ENCODE assay signal across 16 cellular contexts in the genomic region with DNA sequence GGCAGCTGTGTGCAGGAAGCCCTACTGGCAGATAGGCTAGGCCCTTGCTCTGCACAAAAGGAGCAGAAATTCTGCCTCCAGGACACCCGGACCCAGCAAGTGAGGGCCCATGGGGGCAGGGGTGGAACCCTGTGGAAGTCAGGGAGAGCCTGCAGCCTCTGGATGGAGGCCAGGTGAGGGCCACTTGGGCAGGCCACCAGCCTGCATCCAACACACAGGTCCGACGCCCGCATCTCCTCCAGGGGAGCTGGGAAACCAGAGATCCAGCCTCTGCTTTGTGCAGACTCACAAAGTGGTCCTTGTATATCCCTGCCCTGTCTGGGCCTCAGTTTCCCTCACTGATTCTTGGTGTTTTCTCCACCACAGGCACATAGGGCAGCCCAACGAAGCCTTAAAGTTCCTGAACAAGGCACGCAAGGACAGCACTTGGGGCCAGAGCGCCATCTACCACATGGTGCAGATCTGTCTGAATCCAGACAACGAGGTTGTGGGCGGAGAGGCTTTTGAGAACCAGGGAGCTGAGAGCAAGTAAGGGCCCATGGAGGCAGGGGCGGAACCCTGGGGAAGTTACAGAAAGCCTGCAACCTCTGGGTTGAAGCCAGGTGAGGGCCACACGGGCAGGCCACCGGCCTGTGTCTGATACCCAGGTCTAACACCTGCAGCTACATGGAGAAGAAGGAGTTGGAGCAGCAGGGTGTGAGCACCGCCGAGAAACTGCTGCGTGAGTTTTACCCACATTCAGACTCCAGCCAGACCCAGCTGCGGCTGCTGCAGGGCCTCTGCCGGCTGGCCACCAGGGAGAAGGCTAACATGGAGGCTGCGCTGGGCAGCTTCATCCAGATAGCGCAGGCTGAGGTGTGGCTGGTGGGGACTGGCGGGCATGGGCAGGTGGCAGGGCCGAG. TPM values are rescaled to one million over a fixed set of nuclear protein-coding genes. Genes with fewer than 3 reads are reported as not detected.
DNase-seq lines count a peak whose midpoint lies in the region; ATAC-seq, FAIRE-seq and TF ChIP-seq lines count a peak whose summit lies in the region.
"Had no signal": no experiment of that assay in that cellular context is flagged by ENCODE, and none has a peak within 500 bp of the region (broad histone marks: within the 10 kb centered on the region; RNA-seq: fewer than 3 reads in every experiment).

No MANE protein-coding gene starts in this region.

- no peak for TF ChIP-seq RAD21 in K562 (CRISPR knock-in tag; conservative IDR thresholded peaks at IDR 0.05 in 1 of 2, IDR thresholded peaks at IDR 0.05 in 1 of 2)

- H3K9ac ChIP-seq in K562 (ENCODE audit: insufficient read depth in 1 of 2, low read depth in 2 of 2, low read length in 2 of 2), result peak overlapping the region in 1 of 2 experiments; percentile 47; a peak in 2 of 4 replicates
- H3K9ac ChIP-seq in neuronal stem cell (ENCODE audit: low read depth, low read length, poor library complexity), result peak overlapping the region; percentile 32

- no peaks in the 10 kb centered on the region for H3K79me1 ChIP-seq in neuronal stem cell (ENCODE audit: low read depth, low read length)

- no peak overlapping the region for H3K4me3 Mint-ChIP-seq in activated CD8-positive, alpha-beta T cell treated with anti-CD3 and anti-CD28 coated beads, Interleukin-2, amount 10 ng/mL, durations not matched to agents 7 days and 5 days
- no peak overlapping the region for H3K4me3 Mint-ChIP-seq in activated CD8-positive, alpha-beta T cell treated with anti-CD3 and anti-CD28 coated beads for 36 hours

- ATAC-seq in activated CD8-positive, alpha-beta T cell treated with anti-CD3 and anti-CD28 coated beads, Interleukin-2, amount 10 ng/mL, durations not matched to agents 7 days and 5 days, result peak; percentile 2
- no peak for ATAC-seq in activated CD8-positive, alpha-beta T cell treated with anti-CD3 and anti-CD28 coated beads for 36 hours
- ATAC-seq in K562, result no peak

- H3K4me2 ChIP-seq in K562 (ENCODE audit: insufficient read depth, low read length) (no peak overlapping the region), neuronal stem cell (ENCODE audit: insufficient read depth, low read length, poor library complexity, severe bottlenecking) (no peak overlapping the region)

- H3K9me3 Mint-ChIP-seq in activated CD8-positive, alpha-beta T cell treated with anti-CD3 and anti-CD28 coated beads, Interleukin-2, amount 10 ng/mL, durations not matched to agents 7 days and 5 days (ENCODE audit: insufficient read depth), result no peaks in the 10 kb centered on the region
- no peaks in the 10 kb centered on the region for H3K9me3 Mint-ChIP-seq in activated CD8-positive, alpha-beta T cell treated with anti-CD3 and anti-CD28 coated beads for 36 hours

- no peak overlapping the region for H2BK5ac ChIP-seq in neuronal stem cell (ENCODE audit: low read length)

- no peak overlapping the region for H2BK12ac ChIP-seq in neuronal stem cell (ENCODE audit: low read length)

- no peak overlapping the region for H3K4ac ChIP-seq in neuronal stem cell (ENCODE audit: low read length)

- no peak overlapping the region for H2BK120ac ChIP-seq in neuronal stem cell (ENCODE audit: low read depth, low read length)

- H3K27ac ChIP-seq in K562 (ENCODE audit: extremely low read depth, low read depth, low read length), result no peak overlapping the region
- H3K27ac ChIP-seq in neuronal stem cell (replicated peaks; ENCODE audit: low read length), result no peak overlapping the region
- H3K27ac ChIP-seq: adrenal gland, spleen had no signal

- H3K36me3 Mint-ChIP-seq in activated CD8-positive, alpha-beta T cell treated with anti-CD3 and anti-CD28 coated beads, Interleukin-2, amount 10 ng/mL, durations not matched to agents 7 days and 5 days (ENCODE audit: low read depth), result peaks cover 10% of the 10 kb centered on the region
- H3K36me3 Mint-ChIP-seq in activated CD8-positive, alpha-beta T cell treated with anti-CD3 and anti-CD28 coated beads for 36 hours (ENCODE audit: low read depth), result peaks cover 19% of the 10 kb centered on the region

- no peak for TF ChIP-seq POLR2A in K562 (conservative IDR thresholded peaks at IDR 0.05)

- peak overlapping the region; percentile 53 for H3K18ac ChIP-seq in neuronal stem cell (ENCODE audit: low read length)

- no TSS peak for BruUV-seq in K562 (replicated peaks; lab: Mats Ljungman, UMichigan)

- no peak for DNase-seq in activated CD8-positive, alpha-beta T cell treated with anti-CD3 and anti-CD28 coated beads, Interleukin-2, amount 10 ng/mL, durations not matched to agents 7 days and 5 days
- DNase-seq in activated CD8-positive, alpha-beta T cell treated with anti-CD3 and anti-CD28 coated beads for 36 hours, result no peak
- DNase-seq in K562 (ENCODE audit: extremely low read depth in 1 of 4, low spot score in 3 of 4) (no peak), neuronal stem cell (ENCODE audit: low spot score) (no peak), HUDEP-2 (lab: John Stamatoyannopoulos, UW; ENCODE audit: unreplicated experiment in 76 of 76) (no peak)
- DNase-seq in activated CD4-positive, CD25-positive, alpha-beta regulatory T cell (lab: John Stamatoyannopoulos, UW), result no peak
- DNase-seq: activated effector memory CD4-positive, alpha-beta T cell treated with Interleukin-2 at 50 U/mL for 16 hours; NCI-H187 treated with DMSO at 0.1 percent for 48 hours; NCI-H345; spleen; stimulated activated CD4-positive, alpha-beta T cell treated with anti-CD3 and anti-CD28 coated beads, Interleukin-4, amount 100 ng/mL, for 4 hours; uterus had no signal

- no peak for TF ChIP-seq CTCF in activated CD8-positive, alpha-beta T cell treated with anti-CD3 and anti-CD28 coated beads for 36 hours (IDR thresholded peaks at IDR 0.05)
- peak in 1 of 3 experiments; percentile 6; a peak in 2 of 6 replicates for TF ChIP-seq CTCF in K562 (IDR thresholded peaks at IDR 0.05 in 2 of 3, conservative IDR thresholded peaks at IDR 0.05 in 1 of 3; ENCODE audit: insufficient read depth in 2 of 3, low read depth in 1 of 3, low read length in 3 of 3)

- no peak overlapping the region for H4K8ac ChIP-seq in neuronal stem cell (ENCODE audit: low read depth, low read length)

- H2AFZ ChIP-seq in K562 (ENCODE audit: low read depth, low read length), result no peak overlapping the region
- no peak overlapping the region for H2AFZ ChIP-seq in neuronal stem cell (ENCODE audit: low read length)

- H3K4me1 ChIP-seq in K562 (replicated peaks in 1 of 2; ENCODE audit: control insufficient read depth in 2 of 2, insufficient read depth in 2 of 2, low read length in 2 of 2), result peaks cover 8 to 22% of the 10 kb centered on the region in 2 experiments; a peak in 4 of 5 replicates
- peaks cover 0 to 1% of the 10 kb centered on the region in 2 donors for H3K4me1 ChIP-seq in neuronal stem cell (ENCODE audit: control insufficient read depth in 2 of 2, insufficient read depth in 1 of 2, low read depth in 1 of 2, low read length in 2 of 2)

- peak overlapping the region; percentile 77 for H3K23ac ChIP-seq in neuronal stem cell (ENCODE audit: low read depth, low read length, poor library complexity)

- no peak overlapping the region for H4K91ac ChIP-seq in neuronal stem cell (ENCODE audit: low read depth, low read length, poor library complexity)

- peaks cover 12% of the 10 kb centered on the region for H4K20me1 ChIP-seq in K562 (replicated peaks; ENCODE audit: control insufficient read depth, insufficient read depth, low read length)

- H3K4me3 ChIP-seq in K562 (no peak overlapping the region), neuronal stem cell (ENCODE audit: low read length in 2 of 2) (no peak overlapping the region)
- H3K4me3 ChIP-seq: adrenal gland, spleen, uterus had no signal

- H2AK5ac ChIP-seq in neuronal stem cell (ENCODE audit: low read depth, low read length), result peak overlapping the region; percentile 34

- H3K14ac ChIP-seq in neuronal stem cell (ENCODE audit: low read length), result no peak overlapping the region

- H3K27me3 ChIP-seq in K562 (ENCODE audit: control insufficient read depth in 2 of 2, insufficient read depth in 2 of 2, low read length in 2 of 2) (peaks cover 0 to 9% of the 10 kb centered on the region in 2 experiments; a peak in 1 of 5 replicates), neuronal stem cell (ENCODE audit: control insufficient read depth in 3 of 3, insufficient read depth in 3 of 3, low read depth in 1 of 3, low read length in 3 of 3) (no peaks in the 10 kb centered on the region)
- H3K27me3 ChIP-seq: adrenal gland, spleen, uterus had no signal

- WGBS in K562 (ENCODE audit: insufficient coverage, low coverage, missing lambda C conversion rate), result 67% methylated on average over 21 of the region's 21 CpGs
- no CpG with 5 or more reads among the region's 21 CpGs for WGBS in neuronal stem cell (ENCODE audit: extremely low coverage in 2 of 2, insufficient read length in 2 of 2, insufficient replicate concordance in 1 of 2), 2 donors

- no peaks in the 10 kb centered on the region for H3K79me2 ChIP-seq in K562 (ENCODE audit: control insufficient read depth, insufficient read depth, low read length)

- H3K36me3 ChIP-seq in K562 (ENCODE audit: control insufficient read depth, insufficient read depth, low read length) (peaks cover 19% of the 10 kb centered on the region; the same call in 2 of the 3 replicates), neuronal stem cell (replicated peaks in 1 of 2; ENCODE audit: control insufficient read depth in 2 of 2, insufficient read depth in 2 of 2, low read length in 2 of 2) (peaks cover 0 to 10% of the 10 kb centered on the region in 2 donors)
- H3K36me3 ChIP-seq: adrenal gland, uterus had no signal

- no peak for TF ChIP-seq EP300 in K562 (IDR thresholded peaks at IDR 0.05; ENCODE audit: low read length)

- H2BK15ac ChIP-seq in neuronal stem cell (ENCODE audit: low read length), result no peak overlapping the region

- POLR2A ChIA-PET in activated CD8-positive, alpha-beta T cell treated with anti-CD3 and anti-CD28 coated beads, Interleukin-2, amount 10 ng/mL, durations not matched to agents 7 days and 5 days (lab: Charles Lee), result interaction anchor here (0.6 kb wide), 1 partner anchor 48 kb away, joined by 3 read pairs; no protein-coding TSS in a partner anchor
- POLR2A ChIA-PET in activated CD8-positive, alpha-beta T cell treated with anti-CD3 and anti-CD28 coated beads for 36 hours (lab: Charles Lee), result interaction anchor here (0.9 to 1.2 kb wide), 5 partner anchors 9 to 131 kb away, joined by 3 to 4 read pairs (median 3); no protein-coding TSS in a partner anchor
- POLR2A ChIA-PET in K562 (lab: Yijun Ruan, JAX), result interaction anchor here (0.6 to 2.5 kb wide), 9 partner anchors 9 to 121 kb away, joined by 3 to 17 read pairs (median 4); no protein-coding TSS in a partner anchor

- in situ Hi-C loops in K562 (cut with MboI), result no loop called here

- H3K9me1 ChIP-seq in K562 (ENCODE audit: control insufficient read depth, insufficient read depth, low read length), result no peaks in the 10 kb centered on the region

- intact Hi-C loops in activated CD8-positive, alpha-beta T cell treated with anti-CD3 and anti-CD28 coated beads for 36 hours (cut with micrococcal nuclease), result no loop called here
- intact Hi-C loops in K562 (cut with micrococcal nuclease), result no loop called here

- H3K4me1 Mint-ChIP-seq in activated CD8-positive, alpha-beta T cell treated with anti-CD3 and anti-CD28 coated beads, Interleukin-2, amount 10 ng/mL, durations not matched to agents 7 days and 5 days (ENCODE audit: low read depth), result peaks cover 2% of the 10 kb centered on the region
- H3K4me1 Mint-ChIP-seq in activated CD8-positive, alpha-beta T cell treated with anti-CD3 and anti-CD28 coated beads for 36 hours (ENCODE audit: low read depth), result peaks cover 30% of the 10 kb centered on the region

- FAIRE-seq in K562 (lab: Jason Lieb, UNC), result no peak
- FAIRE-seq: bronchial epithelial cell, frontal cortex had no signal

- no peaks in the 10 kb centered on the region for H3K9me3 ChIP-seq in K562 (replicated peaks; ENCODE audit: control insufficient read depth, insufficient read depth, low read depth, low read length)
- H3K9me3 ChIP-seq in neuronal stem cell (replicated peaks in 1 of 2; ENCODE audit: control insufficient read depth in 2 of 2, insufficient read depth in 1 of 2, low read depth in 1 of 2, low read length in 2 of 2), result no peaks in the 10 kb centered on the region
- H3K9me3 ChIP-seq: adrenal gland, spleen, uterus had no signal

- peaks cover 2% of the 10 kb centered on the region for H3K27me3 Mint-ChIP-seq in activated CD8-positive, alpha-beta T cell treated with anti-CD3 and anti-CD28 coated beads, Interleukin-2, amount 10 ng/mL, durations not matched to agents 7 days and 5 days (ENCODE audit: low read depth)
- no peaks in the 10 kb centered on the region for H3K27me3 Mint-ChIP-seq in activated CD8-positive, alpha-beta T cell treated with anti-CD3 and anti-CD28 coated beads for 36 hours

- no peak overlapping the region for H3K27ac Mint-ChIP-seq in activated CD8-positive, alpha-beta T cell treated with anti-CD3 and anti-CD28 coated beads, Interleukin-2, amount 10 ng/mL, durations not matched to agents 7 days and 5 days
- H3K27ac Mint-ChIP-seq in activated CD8-positive, alpha-beta T cell treated with anti-CD3 and anti-CD28 coated beads for 36 hours, result no peak overlapping the region

- CTCF ChIA-PET in activated CD8-positive, alpha-beta T cell treated with anti-CD3 and anti-CD28 coated beads, Interleukin-2, amount 10 ng/mL, durations not matched to agents 7 days and 5 days (lab: Charles Lee), result interaction anchor here (1.0 kb wide), 1 partner anchor 11 kb away, joined by 3 read pairs; no protein-coding TSS in a partner anchor
- CTCF ChIA-PET in activated CD8-positive, alpha-beta T cell treated with anti-CD3 and anti-CD28 coated beads for 36 hours (lab: Charles Lee), result interaction anchor here (1.8 to 2.4 kb wide), 2 partner anchors 10 to 151 kb away, joined by 5 to 12 read pairs; no protein-coding TSS in a partner anchor
- CTCF ChIA-PET in K562 (lab: Yijun Ruan, JAX; ENCODE audit: low intra/inter-chr PET ratio), result no interaction called here

RNA-seq across cellular contexts. Expression of gene CSRNP1, which starts 16.6 kb away (rescaled TPM):
- total RNA-seq in activated CD8-positive, alpha-beta T cell treated with anti-CD3 and anti-CD28 coated beads, Interleukin-2, amount 10 ng/mL, durations not matched to agents 7 days and 5 days, result 10 to 100 TPM; 15.6 to 16.0 TPM
- total RNA-seq in activated CD8-positive, alpha-beta T cell treated with anti-CD3 and anti-CD28 coated beads for 36 hours, result 10 to 100 TPM; 88.0 to 88.3 TPM
- 18.4 and 48.8 TPM in 2 replicates for total RNA-seq in K562 (2011; cell fraction: chromatin; rRNA removed; ENCODE audit: low replicate concordance)
- total RNA-seq in K562 (2011; cell fraction: nucleolus; rRNA removed), result 34.9 and 41.4 TPM in 2 replicates
- total RNA-seq in K562 (2011; cell fraction: nucleoplasm; rRNA removed), result 17.7 and 23.9 TPM in 2 replicates
- total RNA-seq in K562 (2014; rRNA removed), result 16.8 and 23.2 TPM in 2 replicates
- 5.6 and 7.9 TPM in 2 replicates for total RNA-seq in K562 (2014; rRNA removed; fragmentation: Illumina TruSeq; extraction: Trizol)
- 9.2 and 9.8 TPM in 2 replicates for total RNA-seq in K562 (2015; rRNA removed; fragmentation: Illumina TruSeq; extraction: Trizol)
- 18.1 and 18.9 TPM in 2 replicates for total RNA-seq in K562 (2021)
- 14.2 and 14.5 TPM in 2 replicates for polyA plus RNA-seq in K562 (2011; rRNA removed)
- polyA plus RNA-seq in K562 (2011; cell fraction: cytosol; rRNA removed), result 16.4 and 30.7 TPM in 2 replicates
- 25.6 and 46.6 TPM in 2 replicates for polyA plus RNA-seq in K562 (2011; cell fraction: nucleus; rRNA removed)
- 16.6 and 24.6 TPM in 2 replicates for polyA plus RNA-seq in K562 (2012)
- 12.7 and 13.3 TPM in 2 replicates for polyA plus RNA-seq in K562 (2014; fragmentation: Illumina TruSeq; extraction: Trizol)
- under 1 TPM; 0.72 to 0.89 TPM for polyA plus RNA-seq in K562 (2014; fragmentation: Nextera tagmentation; extraction: Ambion mirVana)
- polyA plus RNA-seq in K562 (2014; rRNA removed), result 10.9 and 11.4 TPM in 2 replicates
- 14.7 and 23.4 TPM in 2 replicates for polyA minus RNA-seq in K562 (2011; rRNA and poly(A)+ RNA removed)
- 13.8 and 19.9 TPM in 2 replicates for polyA minus RNA-seq in K562 (2011; cell fraction: cytosol; rRNA and poly(A)+ RNA removed)
- 21.9 and 22.3 TPM in 2 replicates for polyA minus RNA-seq in K562 (2011; cell fraction: nucleus; rRNA and poly(A)+ RNA removed)
- polyA plus RNA-seq in neuronal stem cell (2013, experiment 1 of 2), result 4.6 TPM
- 4.5 TPM for polyA plus RNA-seq in neuronal stem cell (2013, experiment 2 of 2)

RNA-seq across cellular contexts. Expression of gene TTC21A, which starts 29.3 kb away (rescaled TPM):
- 1 to 10 TPM in 1 of 2 experiments, under 1 TPM in 1; 0.97 to 1.2 TPM for total RNA-seq in activated CD8-positive, alpha-beta T cell treated with anti-CD3 and anti-CD28 coated beads, Interleukin-2, amount 10 ng/mL, durations not matched to agents 7 days and 5 days
- total RNA-seq in activated CD8-positive, alpha-beta T cell treated with anti-CD3 and anti-CD28 coated beads for 36 hours, result under 1 TPM; 0.69 to 0.79 TPM
- 7.6 and 12.4 TPM in 2 replicates for total RNA-seq in K562 (2011; cell fraction: chromatin; rRNA removed; ENCODE audit: low replicate concordance)
- 5.8 and 6.7 TPM in 2 replicates for total RNA-seq in K562 (2011; cell fraction: nucleolus; rRNA removed)
- total RNA-seq in K562 (2011; cell fraction: nucleoplasm; rRNA removed), result 5.1 and 8.2 TPM in 2 replicates
- total RNA-seq in K562 (2014; rRNA removed) (0.36 and 0.37 TPM in 2 replicates), K562 (2014; rRNA removed; fragmentation: Illumina TruSeq; extraction: Trizol) (0.32 and 0.47 TPM in 2 replicates), K562 (2015; rRNA removed; fragmentation: Illumina TruSeq; extraction: Trizol) (0.83 and 1.2 TPM in 2 replicates), K562 (2021) (1.4 and 1.7 TPM in 2 replicates)
- polyA plus RNA-seq in K562 (2011; rRNA removed) (0.84 and 1.1 TPM in 2 replicates), K562 (2014; fragmentation: Illumina TruSeq; extraction: Trizol) (0.70 and 0.94 TPM in 2 replicates), K562 (2014; fragmentation: Nextera tagmentation; extraction: Ambion mirVana) (under 1 TPM; 0.22 to 0.35 TPM), K562 (2014; rRNA removed) (0.93 and 1.4 TPM in 2 replicates)
- 0.66 and 1.1 TPM in 2 replicates for polyA plus RNA-seq in K562 (2011; cell fraction: cytosol; rRNA removed)
- polyA plus RNA-seq in K562 (2011; cell fraction: nucleus; rRNA removed), result 5.1 and 6.7 TPM in 2 replicates
- 1.3 and 2.7 TPM in 2 replicates for polyA plus RNA-seq in K562 (2012)
- 1.3 and 2.1 TPM in 2 replicates for polyA minus RNA-seq in K562 (2011; rRNA and poly(A)+ RNA removed)
- polyA minus RNA-seq in K562 (2011; cell fraction: cytosol; rRNA and poly(A)+ RNA removed), result 0.67 TPM in 1 of 2 replicates, not detected in the other
- polyA minus RNA-seq in K562 (2011; cell fraction: nucleus; rRNA and poly(A)+ RNA removed), result 3.5 and 4.1 TPM in 2 replicates
- polyA plus RNA-seq in neuronal stem cell (2013, experiment 1 of 2), result 4.3 TPM
- 4.8 TPM for polyA plus RNA-seq in neuronal stem cell (2013, experiment 2 of 2)

RNA-seq across cellular contexts. Expression of gene GORASP1, which starts 29.4 kb away (rescaled TPM):
- total RNA-seq in activated CD8-positive, alpha-beta T cell treated with anti-CD3 and anti-CD28 coated beads, Interleukin-2, amount 10 ng/mL, durations not matched to agents 7 days and 5 days, result 10 to 100 TPM; 10.8 to 11.0 TPM
- 10 to 100 TPM; 16.2 to 18.3 TPM for total RNA-seq in activated CD8-positive, alpha-beta T cell treated with anti-CD3 and anti-CD28 coated beads for 36 hours
- 170 and 347 TPM in 2 replicates for total RNA-seq in K562 (2011; cell fraction: chromatin; rRNA removed; ENCODE audit: low replicate concordance)
- total RNA-seq in K562 (2011; cell fraction: nucleolus; rRNA removed), result 220 and 236 TPM in 2 replicates
- 186 and 187 TPM in 2 replicates for total RNA-seq in K562 (2011; cell fraction: nucleoplasm; rRNA removed)
- total RNA-seq in K562 (2014; rRNA removed), result 67.6 and 83.5 TPM in 2 replicates
- total RNA-seq in K562 (2014; rRNA removed; fragmentation: Illumina TruSeq; extraction: Trizol), result 39.7 and 46.8 TPM in 2 replicates
- total RNA-seq in K562 (2015; rRNA removed; fragmentation: Illumina TruSeq; extraction: Trizol), result 65.3 and 67.6 TPM in 2 replicates
- 80.7 and 81.2 TPM in 2 replicates for total RNA-seq in K562 (2021)
- polyA plus RNA-seq in K562 (2011; rRNA removed), result 87.9 and 116 TPM in 2 replicates
- polyA plus RNA-seq in K562 (2011; cell fraction: cytosol; rRNA removed), result 88.5 and 108 TPM in 2 replicates
- polyA plus RNA-seq in K562 (2011; cell fraction: nucleus; rRNA removed), result 454 and 537 TPM in 2 replicates
- 72.8 and 104 TPM in 2 replicates for polyA plus RNA-seq in K562 (2012)
- 71.3 and 81.3 TPM in 2 replicates for polyA plus RNA-seq in K562 (2014; fragmentation: Illumina TruSeq; extraction: Trizol)
- 10 to 100 TPM in 1 of 2 experiments, 1 to 10 TPM in 1; 8.4 to 14.0 TPM for polyA plus RNA-seq in K562 (2014; fragmentation: Nextera tagmentation; extraction: Ambion mirVana)
- 75.3 and 82.3 TPM in 2 replicates for polyA plus RNA-seq in K562 (2014; rRNA removed)
- 48.5 and 49.2 TPM in 2 replicates for polyA minus RNA-seq in K562 (2011; rRNA and poly(A)+ RNA removed)
- polyA minus RNA-seq in K562 (2011; cell fraction: cytosol; rRNA and poly(A)+ RNA removed), result 42.4 and 49.5 TPM in 2 replicates
- polyA minus RNA-seq in K562 (2011; cell fraction: nucleus; rRNA and poly(A)+ RNA removed), result 120 and 149 TPM in 2 replicates
- 18.3 TPM for polyA plus RNA-seq in neuronal stem cell (2013, experiment 1 of 2)
- polyA plus RNA-seq in neuronal stem cell (2013, experiment 2 of 2), result 18.3 TPM

RNA-seq across cellular contexts. Expression of gene XIRP1, which starts 55.6 kb away (rescaled TPM):
- total RNA-seq in activated CD8-positive, alpha-beta T cell treated with anti-CD3 and anti-CD28 coated beads, Interleukin-2, amount 10 ng/mL, durations not matched to agents 7 days and 5 days, result not detected
- 1 to 10 TPM; 2.5 TPM for total RNA-seq in activated CD8-positive, alpha-beta T cell treated with anti-CD3 and anti-CD28 coated beads for 36 hours
- 0.33 and 1.4 TPM in 2 replicates for total RNA-seq in K562 (2011; cell fraction: chromatin; rRNA removed; ENCODE audit: low replicate concordance)
- total RNA-seq in K562 (2011; cell fraction: nucleolus; rRNA removed), result 0.53 and 1.0 TPM in 2 replicates
- 0.51 and 0.53 TPM in 2 replicates for total RNA-seq in K562 (2011; cell fraction: nucleoplasm; rRNA removed)
- total RNA-seq in K562 (2014; rRNA removed) (0.04 and 0.27 TPM in 2 replicates), K562 (2014; rRNA removed; fragmentation: Illumina TruSeq; extraction: Trizol) (0.04 TPM in 1 of 2 replicates, not detected in the other), K562 (2015; rRNA removed; fragmentation: Illumina TruSeq; extraction: Trizol) (0.04 TPM in 1 of 2 replicates, not detected in the other), K562 (2021) (0.04 and 0.09 TPM in 2 replicates)
- polyA plus RNA-seq in K562 (2011; rRNA removed) (0.04 and 0.11 TPM in 2 replicates), K562 (2014; fragmentation: Illumina TruSeq; extraction: Trizol) (0.03 and 0.04 TPM in 2 replicates), K562 (2014; fragmentation: Nextera tagmentation; extraction: Ambion mirVana) (not detected), K562 (2014; rRNA removed) (0.04 and 0.07 TPM in 2 replicates)
- 0.04 and 0.13 TPM in 2 replicates for polyA plus RNA-seq in K562 (2011; cell fraction: cytosol; rRNA removed)
- polyA plus RNA-seq in K562 (2011; cell fraction: nucleus; rRNA removed), result 0.34 and 0.57 TPM in 2 replicates
- polyA plus RNA-seq in K562 (2012), result 0.15 and 0.17 TPM in 2 replicates
- polyA minus RNA-seq in K562 (2011; rRNA and poly(A)+ RNA removed), result 0.12 and 0.14 TPM in 2 replicates
- 0.38 TPM in 1 of 2 replicates, not detected in the other for polyA minus RNA-seq in K562 (2011; cell fraction: cytosol; rRNA and poly(A)+ RNA removed)
- polyA minus RNA-seq in K562 (2011; cell fraction: nucleus; rRNA and poly(A)+ RNA removed), result 0.22 and 0.27 TPM in 2 replicates
- not detected for polyA plus RNA-seq in neuronal stem cell (2013, experiment 1 of 2)
- polyA plus RNA-seq in neuronal stem cell (2013, experiment 2 of 2), result 0.01 TPM
- total RNA-seq: A172, bronchial epithelial cell, frontal cortex had no signal
